Comparison of ENCODE assay signal across 9 cellular contexts in the genomic region with DNA sequence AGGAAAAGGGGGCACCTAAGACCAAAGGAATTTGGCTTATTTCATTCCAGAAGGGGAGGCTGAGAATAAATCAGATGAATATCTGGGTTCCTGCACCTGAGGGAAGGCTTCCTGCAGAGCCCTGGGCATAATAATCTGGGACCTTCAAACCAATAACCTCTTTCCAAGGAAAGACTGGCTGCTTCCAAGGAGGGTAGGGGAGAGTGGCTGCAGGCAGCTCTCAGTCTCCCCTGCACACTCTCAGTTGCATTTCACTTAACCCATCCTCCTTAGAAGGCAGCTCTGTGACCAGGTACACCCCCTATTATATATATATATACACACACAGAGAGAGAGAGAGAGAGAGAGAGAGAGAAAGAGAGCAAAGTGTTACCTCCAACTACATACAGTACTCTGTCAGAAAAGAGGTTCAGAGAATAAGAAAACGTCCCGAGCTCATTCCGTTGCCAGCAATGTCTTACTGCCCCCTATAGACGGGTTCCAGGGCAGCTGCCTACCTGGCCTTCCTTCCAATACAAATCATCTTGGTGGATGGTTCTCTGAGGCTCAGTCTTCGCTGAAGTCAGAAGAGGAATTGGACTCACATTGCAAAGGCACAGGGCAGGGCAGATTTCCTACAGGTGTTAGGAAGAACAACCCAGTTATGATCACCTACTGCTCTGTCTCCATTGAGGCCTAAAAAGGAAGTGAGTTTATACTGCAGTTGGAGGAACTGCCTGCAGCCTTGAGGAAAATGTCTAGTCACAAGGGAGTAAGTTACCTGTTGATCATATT. TPM values are rescaled to one million over a fixed set of nuclear protein-coding genes. Genes with fewer than 3 reads are reported as not detected.
DNase-seq lines count a peak whose midpoint lies in the region; ATAC-seq and TF ChIP-seq lines count a peak whose summit lies in the region.
"Had no signal": no experiment of that assay in that cellular context is flagged by ENCODE, and none has a peak within 500 bp of the region (broad histone marks: within the 10 kb centered on the region; RNA-seq: fewer than 3 reads in every experiment).

No MANE protein-coding gene starts in this region.

- DNase-seq in activated naive CD4-positive, alpha-beta T cell treated with anti-CD3 and anti-CD28 coated beads, Interleukin-2, amount 50 U/mL, for 72 hours (ENCODE audit: low spot score in 2 of 2), result peak in 1 of 2 donors; percentile 47
- no peak for DNase-seq in activated naive CD4-positive, alpha-beta T cell treated with anti-CD3 and anti-CD28 coated beads, Interleukin-2, amount 50 U/mL, for 16 hours
- DNase-seq in WERI-Rb-1 (peak; percentile 73), right cardiac atrium (no peak), superior temporal gyrus (ENCODE audit: extremely low spot score) (peak; percentile 62), cerebellum (ENCODE audit: low spot score) (no peak)

- no peaks in the 10 kb centered on the region for H3K79me2 ChIP-seq in Loucy (ENCODE audit: insufficient read depth, low read length)

- H3F3A ChIP-seq in Loucy (ENCODE audit: low read depth), result no peaks in the 10 kb centered on the region

- H3K36me3 Mint-ChIP-seq in activated naive CD4-positive, alpha-beta T cell treated with anti-CD3 and anti-CD28 coated beads, Interleukin-2, amount 50 U/mL, for 72 hours, result no peaks in the 10 kb centered on the region

- peak overlapping the region; percentile 6 for H3K4me2 ChIP-seq in Loucy (ENCODE audit: low read depth, low read length, poor library complexity, severe bottlenecking)

- no peak overlapping the region for H3K27ac ChIP-seq in WERI-Rb-1
- H3K27ac ChIP-seq in right cardiac atrium (ENCODE audit: low read length), result no peak overlapping the region
- H3K27ac ChIP-seq: suprapubic skin had no signal

- H3K4me3 ChIP-seq in Loucy (ENCODE audit: low read length, poor library complexity, severe bottlenecking) (no peak overlapping the region), WERI-Rb-1 (ENCODE audit: low read depth, low read length) (no peak overlapping the region), right cardiac atrium (ENCODE audit: low read length) (no peak overlapping the region)
- H3K4me3 ChIP-seq: suprapubic skin had no signal

- no peaks in the 10 kb centered on the region for H3K9me3 Mint-ChIP-seq in activated naive CD4-positive, alpha-beta T cell treated with anti-CD3 and anti-CD28 coated beads, Interleukin-2, amount 50 U/mL, for 72 hours

- peak; percentile 48 to 75 for ATAC-seq in activated naive CD4-positive, alpha-beta T cell treated with anti-CD3 and anti-CD28 coated beads, Interleukin-2, amount 50 U/mL, for 72 hours
- ATAC-seq in right cardiac atrium, result peak; percentile 63 to 65
- no peak for ATAC-seq in HG03039 (IDR thresholded peaks at IDR 0.05; ENCODE audit: unreplicated experiment)

- H3K4me1 ChIP-seq in Loucy (ENCODE audit: insufficient read depth, low read length, poor library complexity, severe bottlenecking), result peaks cover 22% of the 10 kb centered on the region
- H3K4me1 ChIP-seq in right cardiac atrium (ENCODE audit: control insufficient read depth, insufficient read depth, low read length), result peaks cover 3% of the 10 kb centered on the region
- H3K4me1 ChIP-seq: suprapubic skin had no signal

- H2AFZ ChIP-seq in Loucy (ENCODE audit: low read length), result peak overlapping the region; percentile 49

- H3K9ac ChIP-seq in Loucy (ENCODE audit: low read depth, low read length, poor library complexity, severe bottlenecking), result no peak overlapping the region

- H3K9me3 ChIP-seq in Loucy (ENCODE audit: insufficient read depth, low read depth, low read length), result no peaks in the 10 kb centered on the region
- no peaks in the 10 kb centered on the region for H3K9me3 ChIP-seq in WERI-Rb-1 (ENCODE audit: severe bottlenecking)
- no peaks in the 10 kb centered on the region for H3K9me3 ChIP-seq in right cardiac atrium (ENCODE audit: control insufficient read depth, low read length)
- H3K9me3 ChIP-seq: suprapubic skin had no signal

- no peaks in the 10 kb centered on the region for H3K9me2 ChIP-seq in Loucy (replicated peaks; ENCODE audit: low read depth, low read length)

- WGBS in right cardiac atrium, result 34% methylated on average over 5 of the region's 5 CpGs

- H3K27me3 ChIP-seq in Loucy (ENCODE audit: insufficient read depth, low read length, poor library complexity, severe bottlenecking), result no peaks in the 10 kb centered on the region
- no peaks in the 10 kb centered on the region for H3K27me3 ChIP-seq in WERI-Rb-1 (ENCODE audit: insufficient read depth, low read depth, severe bottlenecking)
- no peaks in the 10 kb centered on the region for H3K27me3 ChIP-seq in right cardiac atrium (ENCODE audit: control insufficient read depth, insufficient read depth)
- H3K27me3 ChIP-seq: suprapubic skin had no signal

- H4K20me1 ChIP-seq in Loucy (ENCODE audit: insufficient read depth, low read length, poor library complexity, severe bottlenecking), result no peaks in the 10 kb centered on the region

- peak; percentile 94 for TF ChIP-seq CTCF in Loucy (conservative IDR thresholded peaks at IDR 0.05; ENCODE audit: low read length)
- peak; percentile 89 for TF ChIP-seq CTCF in WERI-Rb-1 (IDR thresholded peaks at IDR 0.05; ENCODE audit: low read depth, low read length)

- peak overlapping the region in 1 of 2 donors; percentile 12 for H3K27ac Mint-ChIP-seq in activated naive CD4-positive, alpha-beta T cell treated with anti-CD3 and anti-CD28 coated beads, Interleukin-2, amount 50 U/mL, for 72 hours

- H3K36me3 ChIP-seq in Loucy (ENCODE audit: insufficient read depth, low read length) (no peaks in the 10 kb centered on the region), WERI-Rb-1 (no peaks in the 10 kb centered on the region)

- intact Hi-C loops in right cardiac atrium (cut with DNase I), result no loop called here

RNA-seq across cellular contexts. Expression of a gene that starts 26.1 kb away (rescaled TPM):
- 1 to 10 TPM; 1.0 to 4.3 TPM for total RNA-seq in activated naive CD4-positive, alpha-beta T cell treated with anti-CD3 and anti-CD28 coated beads, Interleukin-2, amount 50 U/mL, for 72 hours
- total RNA-seq in right cardiac atrium (10 to 100 TPM in 1 of 4 donors, 1 to 10 TPM in 3; 6.8 to 11.3 (median 7.2) TPM), cerebellum (1.8 TPM)
- polyA plus RNA-seq in right cardiac atrium, result 11.4 TPM

Comparison
In these comparisons a context has a peak if more than half of its experiments do, and no peak if none do; other contexts are left out.
1. DNase-seq: peak in WERI-Rb-1 (single experiment) and superior temporal gyrus (single experiment); none in activated naive CD4-positive, alpha-beta T cell treated with anti-CD3 and anti-CD28 coated beads, Interleukin-2, amount 50 U/mL, for 16 hours (single experiment), right cardiac atrium (0 of 3) and cerebellum (single experiment).